29 cellular contexts compared by ENCODE assay signal in the genomic region with DNA sequence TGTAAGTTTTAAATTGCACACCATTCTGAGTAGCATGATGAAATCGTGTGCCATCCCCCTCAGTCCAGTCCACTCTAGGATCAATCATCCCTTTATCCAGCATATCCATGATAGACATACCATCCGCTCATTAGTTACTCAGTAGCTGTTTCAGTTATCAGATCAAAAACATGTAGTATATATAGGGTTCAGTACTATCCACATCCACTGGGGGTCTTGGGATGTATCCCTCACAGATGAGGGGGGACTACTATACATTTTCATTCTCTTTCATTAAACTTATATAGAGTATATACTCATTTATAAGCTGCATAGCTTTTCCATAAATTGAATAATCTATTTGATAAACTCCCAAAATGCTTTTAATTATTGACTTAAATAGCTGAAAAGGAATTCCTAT.
"Had no signal": no experiment of that assay in that cellular context is flagged by ENCODE, and none has a peak within 500 bp of the region (broad histone marks: within the 10 kb centered on the region; RNA-seq: fewer than 3 reads in every experiment).

No MANE protein-coding gene starts in this region.

- H3K27ac ChIP-seq: esophagus muscularis mucosa, foreskin keratinocyte, heart left ventricle, ovary, sigmoid colon, stomach, thyroid gland, upper lobe of right lung had no signal

- H3K9me3 Mint-ChIP-seq: activated CD4-positive, alpha-beta T cell treated with anti-CD3 and anti-CD28 coated beads, Interleukin-2, amount 10 ng/mL, durations not matched to agents 7 days and 5 days; activated T-helper 17 cell treated with anti-CD3 and anti-CD28 coated beads, Interleukin-2, amount 50 U/mL, for 72 hours; stimulated activated effector memory CD8-positive, alpha-beta T cell treated with anti-CD3 and anti-CD28 coated beads, Interleukin-12 subunit alpha, Interleukin-12 subunit beta, amount 100 ng/mL, for 72 hours had no signal

- H3K4me1 ChIP-seq: esophagus muscularis mucosa, foreskin keratinocyte, heart left ventricle, sigmoid colon, stomach, thyroid gland, upper lobe of right lung had no signal

- H3K27me3 ChIP-seq: esophagus muscularis mucosa, heart left ventricle, ovary, sigmoid colon, stomach, thyroid gland, upper lobe of right lung had no signal

- H3K27me3 Mint-ChIP-seq: activated CD4-positive, alpha-beta memory T cell treated with anti-CD3 and anti-CD28 coated beads, Interleukin-2, amount 10 ng/mL, durations not matched to agents 7 days and 5 days; activated CD4-positive, alpha-beta T cell treated with anti-CD3 and anti-CD28 coated beads, Interleukin-2, amount 10 ng/mL, durations not matched to agents 7 days and 5 days; activated T-cell treated with anti-CD3 and anti-CD28 coated beads, Interleukin-2, amount 50 U/mL, for 24 hours; activated T-helper 17 cell treated with anti-CD3 and anti-CD28 coated beads, Interleukin-2, amount 50 U/mL, for 72 hours; progenitor cell of endocrine pancreas had no signal

- DNase-seq: activated CD4-positive, alpha-beta memory T cell treated with anti-CD3 and anti-CD28 coated beads, Interleukin-2, amount 10 ng/mL, durations not matched to agents 7 days and 5 days; activated CD4-positive, alpha-beta T cell treated with anti-CD3 and anti-CD28 coated beads for 1 hour; activated CD4-positive, alpha-beta T cell treated with anti-CD3 and anti-CD28 coated beads, Interleukin-2, amount 10 ng/mL, durations not matched to agents 7 days and 5 days; activated CD8-positive, alpha-beta memory T cell treated with anti-CD3 and anti-CD28 coated beads, Interleukin-2, amount 50 U/mL, for 48 hours; activated gamma-delta T cell treated with Interleukin-2 at 50 U/mL for 16 hours; activated naive CD4-positive, alpha-beta T cell treated with anti-CD3 and anti-CD28 coated beads, Interleukin-2, amount 50 U/mL, for 16 hours; activated T-cell treated with anti-CD3 and anti-CD28 coated beads, Interleukin-2, amount 50 U/mL, for 24 hours; amniotic stem cell; caudate nucleus; cortex of kidney; heart left ventricle; hypothalamus; immature natural killer cell; kidney; left colon; midbrain; naive thymus-derived CD4-positive, alpha-beta T cell; ovary; sigmoid colon; small intestine; stimulated activated CD4-positive, alpha-beta T cell treated with anti-CD3 and anti-CD28 coated beads, Interleukin-4, amount 100 ng/mL, for 24 hours; stomach; thyroid gland; upper lobe of right lung had no signal

- H3K36me3 ChIP-seq: esophagus muscularis mucosa, heart left ventricle, ovary, sigmoid colon, stomach, thyroid gland, upper lobe of right lung had no signal

- FAIRE-seq: kidney, small intestine had no signal

- H3K4me3 Mint-ChIP-seq: activated CD4-positive, alpha-beta memory T cell treated with anti-CD3 and anti-CD28 coated beads, Interleukin-2, amount 10 ng/mL, durations not matched to agents 7 days and 5 days; activated CD4-positive, alpha-beta T cell treated with anti-CD3 and anti-CD28 coated beads, Interleukin-2, amount 10 ng/mL, durations not matched to agents 7 days and 5 days; activated T-cell treated with anti-CD3 and anti-CD28 coated beads, Interleukin-2, amount 50 U/mL, for 24 hours; activated T-helper 17 cell treated with anti-CD3 and anti-CD28 coated beads, Interleukin-2, amount 50 U/mL, for 72 hours; immature natural killer cell; naive thymus-derived CD4-positive, alpha-beta T cell; stimulated activated effector memory CD8-positive, alpha-beta T cell treated with anti-CD3 and anti-CD28 coated beads, Interleukin-12 subunit alpha, Interleukin-12 subunit beta, amount 100 ng/mL, for 72 hours had no signal

- H3K27ac Mint-ChIP-seq: activated CD4-positive, alpha-beta memory T cell treated with anti-CD3 and anti-CD28 coated beads, Interleukin-2, amount 10 ng/mL, durations not matched to agents 7 days and 5 days; activated CD4-positive, alpha-beta T cell treated with anti-CD3 and anti-CD28 coated beads, Interleukin-2, amount 10 ng/mL, durations not matched to agents 7 days and 5 days; activated T-cell treated with anti-CD3 and anti-CD28 coated beads, Interleukin-2, amount 50 U/mL, for 24 hours; activated T-helper 17 cell treated with anti-CD3 and anti-CD28 coated beads, Interleukin-2, amount 50 U/mL, for 72 hours; immature natural killer cell; progenitor cell of endocrine pancreas; stimulated activated effector memory CD8-positive, alpha-beta T cell treated with anti-CD3 and anti-CD28 coated beads, Interleukin-12 subunit alpha, Interleukin-12 subunit beta, amount 100 ng/mL, for 72 hours had no signal

- H3K4me3 ChIP-seq: esophagus muscularis mucosa, heart left ventricle, ovary, sigmoid colon, stomach, thyroid gland, upper lobe of right lung had no signal

- H3K36me3 Mint-ChIP-seq: immature natural killer cell; stimulated activated effector memory CD8-positive, alpha-beta T cell treated with anti-CD3 and anti-CD28 coated beads, Interleukin-12 subunit alpha, Interleukin-12 subunit beta, amount 100 ng/mL, for 72 hours had no signal

- H3K4me1 Mint-ChIP-seq: activated CD4-positive, alpha-beta memory T cell treated with anti-CD3 and anti-CD28 coated beads, Interleukin-2, amount 10 ng/mL, durations not matched to agents 7 days and 5 days; activated T-helper 17 cell treated with anti-CD3 and anti-CD28 coated beads, Interleukin-2, amount 50 U/mL, for 72 hours; immature natural killer cell; naive thymus-derived CD4-positive, alpha-beta T cell; stimulated activated effector memory CD8-positive, alpha-beta T cell treated with anti-CD3 and anti-CD28 coated beads, Interleukin-12 subunit alpha, Interleukin-12 subunit beta, amount 100 ng/mL, for 72 hours had no signal

- ATAC-seq: activated T-helper 17 cell treated with anti-CD3 and anti-CD28 coated beads, Interleukin-2, amount 50 U/mL, for 72 hours; foreskin keratinocyte; heart left ventricle; left colon; naive thymus-derived CD4-positive, alpha-beta T cell; stimulated activated effector memory CD8-positive, alpha-beta T cell treated with anti-CD3 and anti-CD28 coated beads, Interleukin-12 subunit alpha, Interleukin-12 subunit beta, amount 100 ng/mL, for 72 hours; upper lobe of right lung had no signal

- H3K9me3 ChIP-seq: esophagus muscularis mucosa, ovary, sigmoid colon, stomach, thyroid gland, upper lobe of right lung had no signal
